ENCODE assay signal across 31 cellular contexts in the genomic region with DNA sequence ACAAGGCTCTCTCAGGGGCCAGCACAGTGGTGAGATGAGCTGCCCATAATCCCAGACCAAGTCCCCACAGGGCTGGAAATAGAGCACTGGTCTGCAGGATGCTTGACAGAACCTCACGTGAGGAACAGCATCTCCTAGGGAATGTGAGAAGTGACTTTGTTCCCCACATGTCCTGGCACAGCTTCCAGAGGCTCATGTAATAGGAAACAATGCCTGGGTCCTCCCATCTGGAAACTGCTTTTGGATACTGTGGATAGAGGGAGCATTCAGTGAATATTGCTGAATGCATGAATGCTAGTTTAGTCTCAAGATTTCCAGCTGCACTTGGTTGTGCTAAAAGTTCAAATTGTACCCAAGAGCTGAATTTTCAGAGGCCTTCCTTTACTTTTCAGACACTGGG.
"Had no signal": no experiment of that assay in that cellular context is flagged by ENCODE, and none has a peak within 500 bp of the region (broad histone marks: within the 10 kb centered on the region; RNA-seq: fewer than 3 reads in every experiment).

No MANE protein-coding gene starts in this region.

- H3K9me3 ChIP-seq: ascending aorta, gastroesophageal sphincter, ovary, prostate gland, stomach, thyroid gland, upper lobe of right lung had no signal

- DNase-seq: activated CD4-positive, alpha-beta memory T cell treated with anti-CD3 and anti-CD28 coated beads for 36 hours; activated CD4-positive, alpha-beta T cell treated with anti-CD3 and anti-CD28 coated beads for 48 hours; activated CD8-positive, alpha-beta memory T cell treated with anti-CD3 and anti-CD28 coated beads, Interleukin-2, amount 50 U/mL, for 48 hours; activated gamma-delta T cell; activated naive CD4-positive, alpha-beta T cell treated with anti-CD3 and anti-CD28 coated beads, Interleukin-2, amount 10 ng/mL, durations not matched to agents 7 days and 5 days; activated naive CD8-positive, alpha-beta T cell treated with anti-CD3 and anti-CD28 coated beads, Interleukin-2, amount 10 ng/mL, durations not matched to agents 7 days and 5 days; activated T-cell treated with anti-CD3 and anti-CD28 coated beads, Interleukin-2, amount 50 U/mL, for 24 hours; effector CD8-positive, alpha-beta T cell; erythroblast; hippocampal formation; kidney; left colon; ovary; retina; small intestine; stimulated activated CD4-positive, alpha-beta T cell treated with anti-CD3 and anti-CD28 coated beads, Interleukin-1b, Interleukin-23, amount 100 ng/mL, for 48 hours; stimulated activated CD4-positive, alpha-beta T cell treated with anti-CD3 and anti-CD28 coated beads, Interleukin-4, amount 100 ng/mL, for 4 hours; stimulated activated CD8-positive, alpha-beta memory T cell treated with anti-CD3 and anti-CD28 coated beads, Interleukin-4, amount 100 ng/mL, for 48 hours; stomach; thyroid gland; upper lobe of right lung had no signal

- H3K36me3 ChIP-seq: ascending aorta, gastroesophageal sphincter, ovary, prostate gland, stomach, thyroid gland, upper lobe of right lung had no signal

- H3K4me3 ChIP-seq: ascending aorta, gastroesophageal sphincter, ovary, prostate gland, stomach, thyroid gland, upper lobe of right lung had no signal

- H3K27me3 ChIP-seq: ascending aorta, ovary, thyroid gland had no signal

- H3K27ac ChIP-seq: ascending aorta, gastroesophageal sphincter, ovary, prostate gland, stomach, thyroid gland, upper lobe of right lung, VCaP had no signal

- FAIRE-seq: endometrium, kidney, small intestine had no signal

- H3K27me3 Mint-ChIP-seq: stimulated activated memory B cell treated with anti-CD40 and anti-IgM and Interleukin-4, amounts not matched to agents 10 μg/mL and 1 μg/mL and 100 μg/mL, for 72 hours had no signal

- H3K36me3 Mint-ChIP-seq: activated CD4-positive, alpha-beta memory T cell treated with anti-CD3 and anti-CD28 coated beads for 36 hours; activated naive CD4-positive, alpha-beta T cell treated with anti-CD3 and anti-CD28 coated beads, Interleukin-2, amount 10 ng/mL, durations not matched to agents 7 days and 5 days; brain; stimulated activated memory B cell treated with anti-CD40 and anti-IgM and Interleukin-4, amounts not matched to agents 10 μg/mL and 1 μg/mL and 100 μg/mL, for 72 hours had no signal

- H3K9me3 Mint-ChIP-seq: activated CD4-positive, alpha-beta memory T cell treated with anti-CD3 and anti-CD28 coated beads for 36 hours; activated naive CD4-positive, alpha-beta T cell treated with anti-CD3 and anti-CD28 coated beads, Interleukin-2, amount 10 ng/mL, durations not matched to agents 7 days and 5 days; activated T-cell treated with anti-CD3 and anti-CD28 coated beads, Interleukin-2, amount 50 U/mL, for 24 hours; brain; nephron; stimulated activated memory B cell treated with anti-CD40 and anti-IgM and Interleukin-4, amounts not matched to agents 10 μg/mL and 1 μg/mL and 100 μg/mL, for 72 hours had no signal

- H3K4me1 ChIP-seq: ascending aorta, gastroesophageal sphincter, prostate gland, thyroid gland, upper lobe of right lung had no signal

- ATAC-seq: activated CD4-positive, CD25-positive, alpha-beta regulatory T cell treated with anti-CD3 and anti-CD28 coated beads, Interleukin-2, amount 50 U/mL, for 24 hours; gastroesophageal sphincter; left colon; sciatic nerve; upper lobe of right lung had no signal

- H3K27ac Mint-ChIP-seq: activated CD4-positive, alpha-beta memory T cell treated with anti-CD3 and anti-CD28 coated beads for 36 hours; activated naive CD4-positive, alpha-beta T cell treated with anti-CD3 and anti-CD28 coated beads, Interleukin-2, amount 10 ng/mL, durations not matched to agents 7 days and 5 days; activated naive CD8-positive, alpha-beta T cell treated with anti-CD3 and anti-CD28 coated beads, Interleukin-2, amount 10 ng/mL, durations not matched to agents 7 days and 5 days; activated T-cell treated with anti-CD3 and anti-CD28 coated beads, Interleukin-2, amount 50 U/mL, for 24 hours; nephron had no signal

- H3K4me3 Mint-ChIP-seq: activated CD4-positive, alpha-beta memory T cell treated with anti-CD3 and anti-CD28 coated beads for 36 hours; activated naive CD4-positive, alpha-beta T cell treated with anti-CD3 and anti-CD28 coated beads, Interleukin-2, amount 10 ng/mL, durations not matched to agents 7 days and 5 days; activated naive CD8-positive, alpha-beta T cell treated with anti-CD3 and anti-CD28 coated beads, Interleukin-2, amount 10 ng/mL, durations not matched to agents 7 days and 5 days; activated T-cell treated with anti-CD3 and anti-CD28 coated beads, Interleukin-2, amount 50 U/mL, for 24 hours; brain; nephron; stimulated activated memory B cell treated with anti-CD40 and anti-IgM and Interleukin-4, amounts not matched to agents 10 μg/mL and 1 μg/mL and 100 μg/mL, for 72 hours had no signal
